In the genomic region with DNA sequence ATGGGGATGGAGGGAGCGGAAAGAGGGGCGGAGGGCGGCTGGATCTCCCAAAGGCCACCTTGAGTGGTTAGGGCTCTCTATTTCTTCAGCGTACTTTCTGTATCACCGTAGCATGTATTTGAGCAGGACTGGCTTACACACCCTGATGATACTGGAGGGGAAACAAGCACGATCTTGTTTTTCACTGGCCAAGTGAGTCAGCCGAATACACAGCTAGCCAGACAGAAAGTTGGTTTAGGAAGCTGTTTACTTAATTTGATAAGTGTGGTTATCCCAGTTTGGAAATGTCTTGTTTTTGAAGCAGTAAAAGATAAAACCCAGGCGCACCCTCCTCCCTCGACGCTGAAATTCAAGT, we compare ENCODE assay signal across 1 cellular context.
TF ChIP-seq lines count a peak whose summit lies in the region.

No MANE protein-coding gene starts in this region.

TF ChIP-seq in SK-N-SH, 30 proteins besides CTCF, POLR2A, EP300 and RAD21:
- TF ChIP-seq REST (IDR thresholded peaks at IDR 0.05; ENCODE audit: low read depth, low read length), result no peak
- TF ChIP-seq TAF1 (IDR thresholded peaks at IDR 0.05; ENCODE audit: borderline replicate concordance, low read depth, low read length), result no peak
- TF ChIP-seq MEF2A (IDR thresholded peaks at IDR 0.05; ENCODE audit: borderline replicate concordance, low read depth), result no peak
- TF ChIP-seq NRF1 (IDR thresholded peaks at IDR 0.05; ENCODE audit: low read depth, low read length), result no peak
- TF ChIP-seq POLR2AphosphoS5 (IDR thresholded peaks at IDR 0.05; ENCODE audit: low read depth, low read length), result no peak
- no peak for TF ChIP-seq SMC3 (IDR thresholded peaks at IDR 0.05; ENCODE audit: low read depth, low read length)
- no peak for TF ChIP-seq TCF12 (IDR thresholded peaks at IDR 0.05)
- TF ChIP-seq, protein P1, sequence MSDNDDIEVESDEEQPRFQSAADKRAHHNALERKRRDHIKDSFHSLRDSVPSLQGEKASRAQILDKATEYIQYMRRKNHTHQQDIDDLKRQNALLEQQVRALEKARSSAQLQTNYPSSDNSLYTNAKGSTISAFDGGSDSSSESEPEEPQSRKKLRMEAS (IDR thresholded peaks at IDR 0.05; ENCODE audit: low read depth), result no peak
- TF ChIP-seq RCOR1 (IDR thresholded peaks at IDR 0.05; ENCODE audit: low read length), result no peak
- TF ChIP-seq NFIC (IDR thresholded peaks at IDR 0.05; ENCODE audit: borderline replicate concordance), result no peak
- TF ChIP-seq, protein P2, sequence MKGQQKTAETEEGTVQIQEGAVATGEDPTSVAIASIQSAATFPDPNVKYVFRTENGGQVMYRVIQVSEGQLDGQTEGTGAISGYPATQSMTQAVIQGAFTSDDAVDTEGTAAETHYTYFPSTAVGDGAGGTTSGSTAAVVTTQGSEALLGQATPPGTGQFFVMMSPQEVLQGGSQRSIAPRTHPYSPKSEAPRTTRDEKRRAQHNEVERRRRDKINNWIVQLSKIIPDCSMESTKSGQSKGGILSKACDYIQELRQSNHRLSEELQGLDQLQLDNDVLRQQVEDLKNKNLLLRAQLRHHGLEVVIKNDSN (IDR thresholded peaks at IDR 0.05; ENCODE audit: borderline replicate concordance, low read depth), result no peak
- no peak for TF ChIP-seq MXI1 (IDR thresholded peaks at IDR 0.05; ENCODE audit: low read depth, low read length)
- no peak for TF ChIP-seq FOSL2 (IDR thresholded peaks at IDR 0.05; ENCODE audit: borderline replicate concordance, low read depth)
- no peak for TF ChIP-seq SIN3A (IDR thresholded peaks at IDR 0.05; ENCODE audit: borderline replicate concordance, low read depth, low read length)
- TF ChIP-seq GABPA (IDR thresholded peaks at IDR 0.05; ENCODE audit: low read depth), result no peak
- TF ChIP-seq CHD2 (IDR thresholded peaks at IDR 0.05; ENCODE audit: low read length, partially characterized antibody), result no peak
- TF ChIP-seq JUND (IDR thresholded peaks at IDR 0.05), result no peak
- TF ChIP-seq, protein P3, sequence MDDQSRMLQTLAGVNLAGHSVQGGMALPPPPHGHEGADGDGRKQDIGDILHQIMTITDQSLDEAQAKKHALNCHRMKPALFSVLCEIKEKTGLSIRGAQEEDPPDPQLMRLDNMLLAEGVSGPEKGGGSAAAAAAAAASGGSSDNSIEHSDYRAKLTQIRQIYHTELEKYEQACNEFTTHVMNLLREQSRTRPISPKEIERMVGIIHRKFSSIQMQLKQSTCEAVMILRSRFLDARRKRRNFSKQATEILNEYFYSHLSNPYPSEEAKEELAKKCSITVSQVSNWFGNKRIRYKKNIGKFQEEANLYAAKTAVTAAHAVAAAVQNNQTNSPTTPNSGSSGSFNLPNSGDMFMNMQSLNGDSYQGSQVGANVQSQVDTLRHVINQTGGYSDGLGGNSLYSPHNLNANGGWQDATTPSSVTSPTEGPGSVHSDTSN (IDR thresholded peaks at IDR 0.05), result no peak
- TF ChIP-seq FOXJ3 (CRISPR knock-in tag; IDR thresholded peaks at IDR 0.05), result no peak
